Comparison of ENCODE assay signal across 1 cellular context in genomic region chr3:194711286-194711685, GRCh38.
TF ChIP-seq lines count a peak whose summit lies in the region.

No MANE protein-coding gene starts in this region.

TF ChIP-seq in SK-N-SH, 30 proteins besides CTCF, POLR2A, EP300 and RAD21 (continued from another document):
- no peak for TF ChIP-seq MXI1 (IDR thresholded peaks at IDR 0.05; ENCODE audit: low read depth, low read length)
